ENCODE assay signal across 1 cellular context in genomic region chr12:54129028-54129903, GRCh38.
TF ChIP-seq lines count a peak whose summit lies in the region.

No MANE protein-coding gene starts in this region.

TF ChIP-seq in K562, 482 proteins besides CTCF, POLR2A, EP300 and RAD21 (continued from another document and continues in another):
- TF ChIP-seq ZNF280A (IDR thresholded peaks at IDR 0.05; ENCODE audit: low read depth, partially characterized antibody) (no peak), SNAPC5 (CRISPR knock-in tag; IDR thresholded peaks at IDR 0.05) (no peak), LARP7 (IDR thresholded peaks at IDR 0.05) (0 out of 2 replicates have a peak, but pooled peaks have one; percentile 18), DPF2 (IDR thresholded peaks at IDR 0.05) (0 out of 2 replicates have a peak, but pooled peaks have one; percentile 25), KLF10 (CRISPR knock-in tag; IDR thresholded peaks at IDR 0.05) (no peak), ARNT (IDR thresholded peaks at IDR 0.05) (no peak), ATF1 (CRISPR knock-in tag; IDR thresholded peaks at IDR 0.05) (no peak), ATF1 (tag; IDR thresholded peaks at IDR 0.05) (no peak), PCBP2 (IDR thresholded peaks at IDR 0.05; ENCODE audit: low read depth, low read length, poor library complexity, severe bottlenecking) (no peak), PYGO2 (tag; IDR thresholded peaks at IDR 0.05) (no peak), TFAM (CRISPR knock-in tag; conservative IDR thresholded peaks at IDR 0.05) (no peak), NFIC (IDR thresholded peaks at IDR 0.05) (0 out of 2 replicates have a peak, but pooled peaks have one; percentile 11), POLR3G (IDR thresholded peaks at IDR 0.05; ENCODE audit: extremely low read depth, insufficient read length, insufficient replicate concordance) (no peak), CBX2 (IDR thresholded peaks at IDR 0.05; ENCODE audit: insufficient read depth, low read length, poor library complexity, severe bottlenecking) (no peak), CREM (IDR thresholded peaks at IDR 0.05; ENCODE audit: low read depth) (no peak), SMARCE1 (IDR thresholded peaks at IDR 0.05) (0 out of 2 replicates have a peak, but pooled peaks have one; percentile 21), CC2D1A (IDR thresholded peaks at IDR 0.05) (no peak), HOXB6 (CRISPR knock-in tag; IDR thresholded peaks at IDR 0.05; ENCODE audit: borderline replicate concordance) (no peak), ZHX1 (conservative IDR thresholded peaks at IDR 0.05; ENCODE audit: low read length) (no peak), NBN (IDR thresholded peaks at IDR 0.05; ENCODE audit: low read depth) (no peak), SMARCA5 (IDR thresholded peaks at IDR 0.05) (0 out of 2 replicates have a peak, but pooled peaks have one; percentile 24), MCM7 (IDR thresholded peaks at IDR 0.05) (0 out of 4 replicates have a peak, but pooled peaks of 1 of the 2 experiments have one; percentile 9), HDAC8 (tag; IDR thresholded peaks at IDR 0.05) (no peak), ARID1B (IDR thresholded peaks at IDR 0.05) (0 out of 2 replicates have a peak, but pooled peaks have one; percentile 12), ATF2 (CRISPR knock-in tag; IDR thresholded peaks at IDR 0.05) (no peak), ZNF512 (tag; IDR thresholded peaks at IDR 0.05) (peak; percentile 96), ZNF592 (IDR thresholded peaks at IDR 0.05) (no peak), HINFP (tag; conservative IDR thresholded peaks at IDR 0.05; ENCODE audit: low read depth) (0 out of 2 replicates have a peak, but pooled peaks have one; percentile 46), ZNF407 (IDR thresholded peaks at IDR 0.05; ENCODE audit: low read depth) (no peak), DMBX1 (CRISPR knock-in tag; IDR thresholded peaks at IDR 0.05; ENCODE audit: borderline replicate concordance) (no peak), THRB (CRISPR knock-in tag; conservative IDR thresholded peaks at IDR 0.05) (no peak), EP400 (IDR thresholded peaks at IDR 0.05) (no peak), XRCC3 (IDR thresholded peaks at IDR 0.05) (no peak), TSC22D4 (tag; IDR thresholded peaks at IDR 0.05) (no peak)
